ENCODE assay signal across 8 cellular contexts in genomic region chr7:94657771-94658693, GRCh38. TPM values are rescaled to one million over a fixed set of nuclear protein-coding genes. Genes with fewer than 3 reads are reported as not detected.
DNase-seq lines count a peak whose midpoint lies in the region; ATAC-seq and TF ChIP-seq lines count a peak whose summit lies in the region.

No MANE protein-coding gene starts in this region.

- peak overlapping the region in 7 of 12 donors; percentile 11 to 78 (median 44) for H3K27ac ChIP-seq in heart left ventricle
- H3K27ac ChIP-seq in prostate gland: peak overlapping the region in 1 of 2 donors; percentile 40

- peak in 1 of 2 donors; percentile 15 for TF ChIP-seq POLR2A in heart left ventricle (IDR thresholded peaks at IDR 0.05)
- peak; percentile 61 for TF ChIP-seq POLR2A in prostate gland (IDR thresholded peaks at IDR 0.05)

- ATAC-seq in HG02852 (IDR thresholded peaks at IDR 0.05; ENCODE audit: unreplicated experiment): peak; percentile 79
- peak; percentile 94 to 97 (median 95) for ATAC-seq in heart left ventricle

- no peaks in the 10 kb centered on the region for H3K9me3 ChIP-seq in adipocyte (ENCODE audit: control insufficient read depth, low read length)
- H3K9me3 ChIP-seq in heart left ventricle: no peaks in the 10 kb centered on the region
- no peaks in the 10 kb centered on the region for H3K9me3 ChIP-seq in prostate gland

- intact Hi-C loops in heart left ventricle (cut with DNase I) (loop anchor here in 6 of 10 donors (5.0 to 10.0 kb wide), 6 partner anchors 143 to 373 kb away; partner anchors contain the start of genes CASD1 (in 1 of the 6) and PPP1R9A (in 1 of the 6)), prostate gland (cut with DNase I) (loop anchor here (5.0 to 10.0 kb wide), 4 partner anchors 151 to 361 kb away; partner anchors contain the start of gene CASD1)

- DNase-seq in NCI-H1436 (lab: John Stamatoyannopoulos, UW): peak; percentile 94
- peak; percentile 93 for DNase-seq in T follicular helper cell (ENCODE audit: low read depth)
- peak; percentile 83 for DNase-seq in adipocyte (ENCODE audit: low read depth)
- peak; percentile 86 to 94 (median 94) for DNase-seq in heart left ventricle
- DNase-seq in prostate gland (ENCODE audit: low spot score): peak; percentile 94
- DNase-seq in ureter (ENCODE audit: low spot score): peak; percentile 95

- 47 to 68% (median 54%) methylated on average over 34 to 38 of the region's 38 CpGs for WGBS in heart left ventricle, 4 donors
- 53% methylated on average over 34 of the region's 38 CpGs for WGBS in prostate gland

- peak overlapping the region; percentile 79 for H3K4me3 ChIP-seq in GM12875 (ENCODE audit: low read depth, low read length)
- H3K4me3 ChIP-seq in adipocyte (ENCODE audit: low read length): peak overlapping the region; percentile 77
- H3K4me3 ChIP-seq in heart left ventricle: peak overlapping the region; percentile 23 to 79 (median 72)
- peak overlapping the region; percentile 20 to 58 for H3K4me3 ChIP-seq in prostate gland

- H3K9ac ChIP-seq in adipocyte (ENCODE audit: low read length): no peak overlapping the region

- H3K27me3 ChIP-seq in adipocyte (replicated peaks; ENCODE audit: control insufficient read depth, insufficient read depth, low read length) (no peaks in the 10 kb centered on the region), heart left ventricle (peaks cover 0 to 31% (median 4%) of the 10 kb centered on the region in 9 donors), prostate gland (replicated peaks; ENCODE audit: insufficient read depth) (no peaks in the 10 kb centered on the region)

- H3K4me1 ChIP-seq in adipocyte (ENCODE audit: control insufficient read depth, insufficient read depth, low read length): peaks cover 19% of the 10 kb centered on the region
- H3K4me1 ChIP-seq in heart left ventricle: peaks cover 0 to 30% (median 5%) of the 10 kb centered on the region in 12 donors
- no peaks in the 10 kb centered on the region for H3K4me1 ChIP-seq in prostate gland (replicated peaks)

- TF ChIP-seq CTCF in GM12875 (IDR thresholded peaks at IDR 0.05; ENCODE audit: borderline replicate concordance, insufficient read depth, low read depth, low read length) (no peak), heart left ventricle (IDR thresholded peaks at IDR 0.05) (no peak), prostate gland (IDR thresholded peaks at IDR 0.05) (peak in 2 of 4 experiments; percentile 15 to 20)

- H3K36me3 ChIP-seq in adipocyte (ENCODE audit: control insufficient read depth, insufficient read depth, low read length, severe bottlenecking) (no peaks in the 10 kb centered on the region), heart left ventricle (no peaks in the 10 kb centered on the region), prostate gland (no peaks in the 10 kb centered on the region)

RNA-seq across cellular contexts. Expression of gene SGCE, which starts 2.1 kb away (rescaled TPM):
- 10 to 100 TPM; 14.3 to 40.2 (median 27.2) TPM for total RNA-seq in heart left ventricle
- polyA plus RNA-seq in heart left ventricle: 10 to 100 TPM in 1 of 2 donors, 1 to 10 TPM in 1; 10.0 to 15.5 TPM
- total RNA-seq in prostate gland: 100 to 1,000 TPM in 1 of 2 donors, 10 to 100 TPM in 1; 34.9 to 113 TPM
- total RNA-seq in ureter: 35.9 TPM
